Comparison of ENCODE assay signal across 1 cellular context in genomic region chr19:36417752-36418286, GRCh38.
TF ChIP-seq lines count a peak whose summit lies in the region.

No MANE protein-coding gene starts in this region.

TF ChIP-seq in GM23338, 12 proteins besides CTCF, POLR2A, EP300 and RAD21 (continued from another document):
- TF ChIP-seq REST (IDR thresholded peaks at IDR 0.05; ENCODE audit: unreplicated experiment) (no peak), ZNF331 (CRISPR knock-in tag; IDR thresholded peaks at IDR 0.05; ENCODE audit: low read depth) (no peak), ZNF114 (CRISPR knock-in tag; IDR thresholded peaks at IDR 0.05) (no peak), NANOG (IDR thresholded peaks at IDR 0.05; ENCODE audit: borderline replicate concordance) (no peak), ETS1 (IDR thresholded peaks at IDR 0.05) (no peak), POLR2AphosphoS5 (IDR thresholded peaks at IDR 0.05; ENCODE audit: low read depth) (no peak), STAT1 (IDR thresholded peaks at IDR 0.05; ENCODE audit: unreplicated experiment) (no peak)
TF ChIP-seq in GM23338: peak in this region for 0.
